20 cellular contexts compared by ENCODE assay signal in the genomic region with DNA sequence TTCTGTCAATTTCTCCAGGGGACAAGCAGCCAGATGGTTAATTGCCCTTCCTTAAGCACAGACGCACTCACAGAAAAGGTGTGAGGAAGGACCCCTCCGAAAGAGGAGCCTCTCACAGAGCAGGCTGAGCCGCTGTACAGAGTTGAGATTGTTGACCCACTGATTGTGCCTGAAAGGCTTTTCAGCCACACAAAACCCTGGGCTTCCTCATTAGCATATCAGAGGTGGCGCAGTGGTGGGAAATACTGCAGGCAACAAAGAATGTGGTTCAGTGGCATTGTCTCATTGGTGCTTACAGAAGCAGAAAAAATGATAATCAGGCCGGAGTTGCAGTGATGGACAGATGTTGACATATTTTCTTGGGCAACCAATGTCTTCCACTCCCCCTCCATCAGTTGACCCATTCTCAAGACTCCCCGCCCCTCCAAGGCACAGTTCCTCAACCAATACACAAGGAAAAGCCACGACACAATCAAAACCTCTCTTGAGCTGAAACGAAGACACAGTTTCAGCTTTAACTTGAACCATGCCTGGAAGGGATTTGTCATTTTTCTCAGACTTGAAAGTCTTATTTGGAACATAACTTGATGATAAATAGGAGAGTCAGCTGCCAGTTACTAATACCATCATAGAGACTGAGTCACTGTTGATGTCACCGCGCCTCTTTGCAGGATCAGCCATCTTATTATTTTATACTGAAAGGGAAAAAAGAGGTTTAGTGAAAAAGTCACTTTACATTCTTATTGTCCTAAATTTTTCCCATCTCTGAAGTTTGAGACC. TPM values are rescaled to one million over a fixed set of nuclear protein-coding genes. Genes with fewer than 3 reads are reported as not detected.
DNase-seq lines count a peak whose midpoint lies in the region; ATAC-seq, FAIRE-seq and TF ChIP-seq lines count a peak whose summit lies in the region.
"Had no signal": no experiment of that assay in that cellular context is flagged by ENCODE, and none has a peak within 500 bp of the region (broad histone marks: within the 10 kb centered on the region; RNA-seq: fewer than 3 reads in every experiment).

No MANE protein-coding gene starts in this region.

- H2AFZ ChIP-seq in osteoblast (ENCODE audit: low read length): peak overlapping the region; percentile 48

- peaks cover 9% of the 10 kb centered on the region for H3K4me1 ChIP-seq in osteoblast (ENCODE audit: insufficient read depth, low read length)
- H3K4me1 ChIP-seq in mucosa of descending colon (ENCODE audit: low read depth): peaks cover 3% of the 10 kb centered on the region
- H3K4me1 ChIP-seq: body of pancreas, heart right ventricle, upper lobe of right lung had no signal

- ATAC-seq in activated CD4-positive, CD25-positive, alpha-beta regulatory T cell treated with anti-CD3 and anti-CD28 coated beads, Interleukin-2, amount 50 U/mL, for 24 hours: peak; percentile 60 to 74
- ATAC-seq in HG02798 (IDR thresholded peaks at IDR 0.05; ENCODE audit: poor library complexity, unreplicated experiment) (peak; percentile 51), mucosa of descending colon (no peak)
- ATAC-seq: body of pancreas, heart right ventricle, upper lobe of right lung had no signal

- no peak overlapping the region for H3K4me2 ChIP-seq in osteoblast (ENCODE audit: insufficient read depth, low read length)

- H3K27ac ChIP-seq in osteoblast (ENCODE audit: low read depth, low read length) (peak overlapping the region; percentile 70), WERI-Rb-1 (no peak overlapping the region)
- H3K27ac ChIP-seq: body of pancreas, heart right ventricle, upper lobe of right lung had no signal

- H3K27me3 ChIP-seq in osteoblast (ENCODE audit: insufficient read depth, low read length) (no peaks in the 10 kb centered on the region), WERI-Rb-1 (ENCODE audit: insufficient read depth, low read depth, severe bottlenecking) (no peaks in the 10 kb centered on the region)
- H3K27me3 ChIP-seq: body of pancreas, upper lobe of right lung had no signal

- no peak for FAIRE-seq in GM19239 (lab: Jason Lieb, UNC)
- FAIRE-seq: D721Med, H54, small intestine had no signal

- H3K79me2 ChIP-seq in osteoblast (ENCODE audit: insufficient read depth, low read length): no peaks in the 10 kb centered on the region

- H3K36me3 ChIP-seq in osteoblast (ENCODE audit: insufficient read depth, low read length) (no peaks in the 10 kb centered on the region), WERI-Rb-1 (no peaks in the 10 kb centered on the region), mucosa of descending colon (ENCODE audit: low read depth) (no peaks in the 10 kb centered on the region)
- H3K36me3 ChIP-seq: heart right ventricle, upper lobe of right lung had no signal

- no peaks in the 10 kb centered on the region for H3K9me3 ChIP-seq in osteoblast (ENCODE audit: low read depth, low read length)
- H3K9me3 ChIP-seq in WERI-Rb-1 (ENCODE audit: severe bottlenecking): no peaks in the 10 kb centered on the region
- no peaks in the 10 kb centered on the region for H3K9me3 ChIP-seq in mucosa of descending colon
- H3K9me3 ChIP-seq: body of pancreas, heart right ventricle, upper lobe of right lung had no signal

- DNase-seq in activated CD4-positive, CD25-positive, alpha-beta regulatory T cell (lab: John Stamatoyannopoulos, UW): no peak
- DNase-seq in ecto neural progenitor cell (ENCODE audit: low spot score): peak; percentile 62
- no peak for DNase-seq in osteoblast (ENCODE audit: insufficient read length, low spot score, missing footprints)
- no peak for DNase-seq in GM19239 (ENCODE audit: insufficient read length, low spot score)
- no peak for DNase-seq in WERI-Rb-1
- no peak for DNase-seq in mucosa of descending colon
- DNase-seq: activated T-cell treated with anti-CD3 and anti-CD28 coated beads, Interleukin-2, amount 50 U/mL, for 1 hour; body of pancreas; heart right ventricle; NCI-H1092; NCI-H446 treated with DMSO at 0.1 percent for 48 hours; SHP77 treated with DMSO at 0.1 percent for 48 hours; small intestine; upper lobe of right lung had no signal

- TF ChIP-seq CTCF in osteoblast (IDR thresholded peaks at IDR 0.05; ENCODE audit: extremely low read depth, low read depth, low read length) (no peak), WERI-Rb-1 (IDR thresholded peaks at IDR 0.05; ENCODE audit: low read depth, low read length) (no peak), mucosa of descending colon (IDR thresholded peaks at IDR 0.05) (no peak)

- intact Hi-C loops in mucosa of descending colon (cut with DNase I, micrococcal nuclease): no loop called here

- no peak overlapping the region for H3K4me3 ChIP-seq in osteoblast (ENCODE audit: insufficient read depth, low read length)
- H3K4me3 ChIP-seq in WERI-Rb-1 (ENCODE audit: low read depth, low read length): no peak overlapping the region
- no peak overlapping the region for H3K4me3 ChIP-seq in mucosa of descending colon
- H3K4me3 ChIP-seq: body of pancreas, heart right ventricle, upper lobe of right lung had no signal

- H4K20me1 ChIP-seq in osteoblast (ENCODE audit: insufficient read depth, low read length): no peaks in the 10 kb centered on the region

RNA-seq across cellular contexts. Expression of gene ATXN3L, which starts 53.0 kb away (rescaled TPM):
- total RNA-seq in osteoblast (not detected in 2 replicates), mucosa of descending colon (not detected)
- total RNA-seq: body of pancreas, heart right ventricle, HT-29, liver, upper lobe of right lung had no signal
